Comparison of ENCODE assay signal across 26 cellular contexts in the genomic region with DNA sequence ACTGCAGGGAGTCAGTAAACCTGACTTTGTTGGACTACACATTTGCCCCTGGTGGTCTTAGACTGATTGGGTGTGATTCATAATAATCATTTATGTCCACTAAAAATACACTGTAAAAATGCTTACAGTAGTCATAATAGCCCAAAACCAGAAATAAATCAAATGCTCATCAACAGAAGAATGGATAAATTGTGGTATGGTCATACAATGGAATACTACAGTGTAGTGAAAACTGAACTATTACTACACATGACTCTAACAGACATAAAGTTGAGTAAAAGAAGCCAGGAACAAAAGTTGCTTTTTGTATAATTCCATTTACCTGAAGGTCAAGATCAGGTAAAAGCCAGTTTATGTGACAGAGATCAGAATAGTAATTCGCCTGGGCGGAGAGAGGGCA. TPM values are rescaled to one million over a fixed set of nuclear protein-coding genes. Genes with fewer than 3 reads are reported as not detected.
A peak's percentile ranks its signal among the peaks of the same experiment; 100 is the strongest.
DNase-seq lines count a peak whose midpoint lies in the region; ATAC-seq and TF ChIP-seq lines count a peak whose summit lies in the region.
"Had no signal": no experiment of that assay in that cellular context is flagged by ENCODE, and none has a peak within 500 bp of the region (broad histone marks: within the 10 kb centered on the region; RNA-seq: fewer than 3 reads in every experiment).

No MANE protein-coding gene starts in this region.

- 97% methylated on average over 2 of the region's 2 CpGs for WGBS in mammary epithelial cell (ENCODE audit: low coverage, missing lambda C conversion rate)

- peak overlapping the region; percentile 53 for H3K27ac Mint-ChIP-seq in stimulated activated effector memory CD8-positive, alpha-beta T cell treated with anti-CD3 and anti-CD28 coated beads, Interleukin-12 subunit alpha, Interleukin-12 subunit beta, amount 100 ng/mL, for 72 hours
- no peak overlapping the region for H3K27ac Mint-ChIP-seq in effector memory CD8-positive, alpha-beta T cell
- H3K27ac Mint-ChIP-seq: H9; mesothelial cell of epicardium; naive thymus-derived CD4-positive, alpha-beta T cell had no signal

- H3K9me3 Mint-ChIP-seq in stimulated activated effector memory CD8-positive, alpha-beta T cell treated with anti-CD3 and anti-CD28 coated beads, Interleukin-12 subunit alpha, Interleukin-12 subunit beta, amount 100 ng/mL, for 72 hours: no peaks in the 10 kb centered on the region
- H3K9me3 Mint-ChIP-seq in effector memory CD8-positive, alpha-beta T cell: no peaks in the 10 kb centered on the region
- H3K9me3 Mint-ChIP-seq: H9 had no signal

- peak overlapping the region; percentile 81 for H3K9ac ChIP-seq in mammary epithelial cell (ENCODE audit: insufficient read depth, low read length)

- dilution Hi-C loops in mammary epithelial cell (cut with HindIII; ENCODE audit: low sequenced_read_pairs): no loop called here

- H3K27ac ChIP-seq in PC-9: 0 out of 2 replicates have a peak overlapping the region, but pooled peaks have one; percentile 38
- peak overlapping the region; percentile 95 for H3K27ac ChIP-seq in mammary epithelial cell (ENCODE audit: insufficient read depth, low read depth, low read length)
- H3K27ac ChIP-seq in left lung: peak overlapping the region; percentile 2 to 16
- H3K27ac ChIP-seq in effector memory CD4-positive, alpha-beta T cell (ENCODE audit: insufficient read depth, low read length, poor library complexity, severe bottlenecking): no peak overlapping the region

- H4K20me1 ChIP-seq in PC-9 (ENCODE audit: insufficient read depth) (no peaks in the 10 kb centered on the region), mammary epithelial cell (ENCODE audit: insufficient read depth, low read length) (no peaks in the 10 kb centered on the region)

- DNase-seq in PC-9 (no peak), mammary epithelial cell (no peak), left lung (no peak)
- no peak for DNase-seq in stimulated activated effector memory CD8-positive, alpha-beta T cell treated with anti-CD3 and anti-CD28 coated beads, Interleukin-12 subunit alpha, Interleukin-12 subunit beta, amount 100 ng/mL, for 72 hours (ENCODE audit: low spot score in 2 of 2)
- no peak for DNase-seq in effector memory CD8-positive, alpha-beta T cell
- no peak for DNase-seq in effector memory CD4-positive, alpha-beta T cell
- DNase-seq: activated CD4-positive, alpha-beta T cell treated with anti-CD3 and anti-CD28 coated beads for 1 hour; activated gamma-delta T cell; activated T-cell treated with anti-CD3 and anti-CD28 coated beads for 4 hours; C1 segment of cervical spinal cord; Caco-2; GF-D8; H9; naive thymus-derived CD4-positive, alpha-beta T cell; NCI-H1092 treated with DMSO at 0.1 percent for 48 hours; NCI-H187; NCI-H524; nucleus accumbens; small intestine; stimulated activated CD4-positive, alpha-beta T cell treated with anti-CD3 and anti-CD28 coated beads, Interleukin-1b, Interleukin-23, amount 100 ng/mL, for 48 hours; stimulated activated CD8-positive, alpha-beta memory T cell treated with anti-CD3 and anti-CD28 coated beads, Interleukin-4, amount 100 ng/mL, for 48 hours; stomach; T-helper 2 cell had no signal

- ATAC-seq in left lung (no peak), GM21526 (IDR thresholded peaks at IDR 0.05; ENCODE audit: low FRiP score, unreplicated experiment) (no peak)
- ATAC-seq in stimulated activated effector memory CD8-positive, alpha-beta T cell treated with anti-CD3 and anti-CD28 coated beads, Interleukin-12 subunit alpha, Interleukin-12 subunit beta, amount 100 ng/mL, for 72 hours: no peak
- no peak for ATAC-seq in effector memory CD8-positive, alpha-beta T cell (replicated peaks)
- ATAC-seq: naive thymus-derived CD4-positive, alpha-beta T cell had no signal

- peaks cover 15% of the 10 kb centered on the region; the same call in 1 of the 2 replicates for H3F3A ChIP-seq in PC-9 (ENCODE audit: insufficient read depth, low read depth)

- H3K4me3 Mint-ChIP-seq in stimulated activated effector memory CD8-positive, alpha-beta T cell treated with anti-CD3 and anti-CD28 coated beads, Interleukin-12 subunit alpha, Interleukin-12 subunit beta, amount 100 ng/mL, for 72 hours: no peak overlapping the region
- H3K4me3 Mint-ChIP-seq in effector memory CD8-positive, alpha-beta T cell: no peak overlapping the region
- H3K4me3 Mint-ChIP-seq: H9; mesothelial cell of epicardium; naive thymus-derived CD4-positive, alpha-beta T cell had no signal

- H3K4me2 ChIP-seq in PC-9 (no peak overlapping the region), mammary epithelial cell (ENCODE audit: insufficient read depth, low read depth, low read length) (peak overlapping the region; percentile 46)

- TF ChIP-seq CTCF in PC-9 (conservative IDR thresholded peaks at IDR 0.05) (no peak), mammary epithelial cell (conservative IDR thresholded peaks at IDR 0.05 in 1 of 2, IDR thresholded peaks at IDR 0.05 in 1 of 2; ENCODE audit: extremely low read depth in 1 of 2, insufficient read depth in 1 of 2, low read depth in 1 of 2, low read length in 2 of 2) (no peak), left lung (IDR thresholded peaks at IDR 0.05) (no peak)

- peaks cover 50% of the 10 kb centered on the region for H3K36me3 Mint-ChIP-seq in stimulated activated effector memory CD8-positive, alpha-beta T cell treated with anti-CD3 and anti-CD28 coated beads, Interleukin-12 subunit alpha, Interleukin-12 subunit beta, amount 100 ng/mL, for 72 hours
- H3K36me3 Mint-ChIP-seq in effector memory CD8-positive, alpha-beta T cell (ENCODE audit: insufficient read depth): peaks cover 39% of the 10 kb centered on the region

- in situ Hi-C loops in mammary epithelial cell (cut with MboI; ENCODE audit: low sequenced_read_pairs in 2 of 2): no loop called here

- H3K4me1 ChIP-seq in PC-9 (replicated peaks; ENCODE audit: insufficient read depth): peaks cover 13% of the 10 kb centered on the region; the same call in 1 of the 2 replicates
- peaks cover 16% of the 10 kb centered on the region for H3K4me1 ChIP-seq in mammary epithelial cell (ENCODE audit: insufficient read depth, low read length)
- no peaks in the 10 kb centered on the region for H3K4me1 ChIP-seq in left lung
- no peaks in the 10 kb centered on the region for H3K4me1 ChIP-seq in effector memory CD4-positive, alpha-beta T cell (ENCODE audit: control insufficient read depth, insufficient read depth, low read length, poor library complexity, severe bottlenecking)
- H3K4me1 ChIP-seq: Caco-2, stomach had no signal

- H3K79me2 ChIP-seq in PC-9 (ENCODE audit: low read depth) (no peaks in the 10 kb centered on the region), mammary epithelial cell (ENCODE audit: insufficient read depth, low read length) (peaks cover 6% of the 10 kb centered on the region)

- H3K27me3 Mint-ChIP-seq in effector memory CD8-positive, alpha-beta T cell: no peaks in the 10 kb centered on the region
- H3K27me3 Mint-ChIP-seq: naive thymus-derived CD4-positive, alpha-beta T cell had no signal

- H3K27me3 ChIP-seq in PC-9 (ENCODE audit: insufficient read depth, low read depth) (no peaks in the 10 kb centered on the region), mammary epithelial cell (ENCODE audit: insufficient read depth, low read length) (no peaks in the 10 kb centered on the region), left lung (no peaks in the 10 kb centered on the region)
- H3K27me3 ChIP-seq in effector memory CD4-positive, alpha-beta T cell (replicated peaks; ENCODE audit: control insufficient read depth, insufficient read depth, low read length, poor library complexity, severe bottlenecking): no peaks in the 10 kb centered on the region
- H3K27me3 ChIP-seq: stomach, tibial nerve had no signal

- no peak overlapping the region for H2AFZ ChIP-seq in PC-9
- no peak overlapping the region for H2AFZ ChIP-seq in mammary epithelial cell (ENCODE audit: low read depth, low read length)

- POLR2A ChIA-PET in PC-9 (lab: Charles Lee; ENCODE audit: unreplicated experiment): no interaction called here

- intact Hi-C loops in PC-9 (cut with micrococcal nuclease; ENCODE audit: unreplicated experiment) (no loop called here), mammary epithelial cell (cut with micrococcal nuclease) (loop anchor here (1.0 to 10.0 kb wide), 5 partner anchors 57 to 133 kb away; partner anchors contain the start of genes CDKL1 and MAP4K5), left lung (cut with DNase I) (no loop called here)

- H3K4me3 ChIP-seq in PC-9: no peak overlapping the region
- H3K4me3 ChIP-seq in mammary epithelial cell (replicated peaks in 1 of 3; ENCODE audit: insufficient read depth in 1 of 3, low read depth in 2 of 3, low read length in 3 of 3): no peak overlapping the region
- no peak overlapping the region for H3K4me3 ChIP-seq in left lung
- H3K4me3 ChIP-seq in effector memory CD4-positive, alpha-beta T cell (ENCODE audit: insufficient read depth, low read depth, low read length, poor library complexity, severe bottlenecking): no peak overlapping the region
- H3K4me3 ChIP-seq: stomach, tibial nerve had no signal

- CTCF ChIA-PET in PC-9 (lab: Charles Lee) (no interaction called here), mammary epithelial cell (lab: Charles Lee; ENCODE audit: low non-redundant PET) (no interaction called here)

- H3K4me1 Mint-ChIP-seq in stimulated activated effector memory CD8-positive, alpha-beta T cell treated with anti-CD3 and anti-CD28 coated beads, Interleukin-12 subunit alpha, Interleukin-12 subunit beta, amount 100 ng/mL, for 72 hours: peaks cover 13% of the 10 kb centered on the region
- H3K4me1 Mint-ChIP-seq in effector memory CD8-positive, alpha-beta T cell (ENCODE audit: low read depth in 2 of 2): no peaks in the 10 kb centered on the region
- H3K4me1 Mint-ChIP-seq: mesothelial cell of epicardium; naive thymus-derived CD4-positive, alpha-beta T cell had no signal

- BruUV-seq in PC-9 (replicated peaks; lab: Mats Ljungman, UMichigan) (no TSS peak), mammary epithelial cell (replicated peaks; lab: Mats Ljungman, UMichigan) (no TSS peak)

- H3K9me3 ChIP-seq in PC-9 (ENCODE audit: insufficient read depth, low read depth) (no peaks in the 10 kb centered on the region), mammary epithelial cell (replicated peaks; ENCODE audit: insufficient read depth, low read length) (no peaks in the 10 kb centered on the region), left lung (no peaks in the 10 kb centered on the region)
- H3K9me3 ChIP-seq in effector memory CD4-positive, alpha-beta T cell (ENCODE audit: control insufficient read depth, low read length): no peaks in the 10 kb centered on the region
- H3K9me3 ChIP-seq: Caco-2, stomach had no signal

- H3K9me2 ChIP-seq in PC-9 (ENCODE audit: insufficient read depth): no peaks in the 10 kb centered on the region

- H3K36me3 ChIP-seq in PC-9 (ENCODE audit: low read depth): peaks cover 43% of the 10 kb centered on the region
- H3K36me3 ChIP-seq in mammary epithelial cell (ENCODE audit: insufficient read depth, low read length): peaks cover 18% of the 10 kb centered on the region
- peaks cover 0 to 52% of the 10 kb centered on the region in 2 donors for H3K36me3 ChIP-seq in left lung
- H3K36me3 ChIP-seq in effector memory CD4-positive, alpha-beta T cell (ENCODE audit: control insufficient read depth, insufficient read depth, low read length): peaks cover 25% of the 10 kb centered on the region

RNA-seq across cellular contexts. Expression of gene CDKL1, which starts 57.2 kb away (rescaled TPM):
- 2.4 and 4.6 TPM in 2 replicates for total RNA-seq in PC-9 (2021)
- 10 to 100 TPM; 13.7 to 14.1 TPM for total RNA-seq in mammary epithelial cell
- polyA plus RNA-seq in mammary epithelial cell: 3.1 TPM
- polyA minus RNA-seq in mammary epithelial cell: 7.6 TPM
- 10 to 100 TPM; 19.3 to 22.2 TPM for total RNA-seq in left lung
